9 cellular contexts compared by ENCODE assay signal in genomic region chr3:126472277-126473006, GRCh38. TPM values are rescaled to one million over a fixed set of nuclear protein-coding genes. Genes with fewer than 3 reads are reported as not detected.
DNase-seq lines count a peak whose midpoint lies in the region; ATAC-seq and TF ChIP-seq lines count a peak whose summit lies in the region.
"Had no signal": no experiment of that assay in that cellular context is flagged by ENCODE, and none has a peak within 500 bp of the region (broad histone marks: within the 10 kb centered on the region; RNA-seq: fewer than 3 reads in every experiment).

No MANE protein-coding gene starts in this region.

- peak; percentile 18 for DNase-seq in DMS79 (lab: John Stamatoyannopoulos, UW)
- DNase-seq in LNCaP clone FGC (ENCODE audit: low read depth), result peak; percentile 86
- DNase-seq in SKM-1 treated with dmso at 0.1 percent for 144 hours (lab: John Stamatoyannopoulos, UW; ENCODE audit: unreplicated experiment), result peak; percentile 99
- DNase-seq in mucosa of gallbladder (ENCODE audit: low spot score), result peak; percentile 45
- DNase-seq in ureter (ENCODE audit: low spot score), result peak; percentile 85

- TF ChIP-seq CTCF in LNCaP clone FGC (IDR thresholded peaks at IDR 0.05; ENCODE audit: control insufficient read depth, extremely low read depth, insufficient read depth), result peak; percentile 29; the same call in 1 of the 2 replicates

- ATAC-seq in esophagus mucosa, result peak; percentile 61
- no peak for ATAC-seq in activated CD4-positive, CD25-positive, alpha-beta regulatory T cell treated with anti-CD3 and anti-CD28 coated beads, Interleukin-2, amount 50 U/mL, for 24 hours
- ATAC-seq in GM21381 (IDR thresholded peaks at IDR 0.05; ENCODE audit: unreplicated experiment), result no peak

- peak overlapping the region; percentile 36 for H3K4me3 ChIP-seq in LNCaP clone FGC (ENCODE audit: low read depth, low read length)

RNA-seq across cellular contexts. Expression of gene ZXDC, which starts 3.2 kb away (rescaled TPM):
- 19.1 TPM for total RNA-seq in esophagus mucosa
- 34.6 TPM for total RNA-seq in mucosa of gallbladder
- total RNA-seq in ureter, result 56.5 TPM

RNA-seq across cellular contexts. Expression of gene UROC1, which starts 45.1 kb away (rescaled TPM):
- total RNA-seq in esophagus mucosa (not detected), mucosa of gallbladder (0.14 TPM), ureter (not detected)
- total RNA-seq: T-helper 1 cell treated with Interleukin-12 subunit alpha and Interleukin-12 subunit beta and Interleukin-4 antibody, amounts not matched to agents 30 ng/mL and 1 ng/mL, for 36 hours had no signal

RNA-seq across cellular contexts. Expression of gene CHST13, which starts 51.5 kb away (rescaled TPM):
- not detected for total RNA-seq in esophagus mucosa
- 0.29 TPM for total RNA-seq in mucosa of gallbladder
- not detected for total RNA-seq in ureter
- total RNA-seq: T-helper 1 cell treated with Interleukin-12 subunit alpha and Interleukin-12 subunit beta and Interleukin-4 antibody, amounts not matched to agents 30 ng/mL and 1 ng/mL, for 36 hours had no signal

Comparison
In these comparisons a context has a peak if more than half of its experiments do, and no peak if none do; other contexts are left out.
1. DNase-seq: peak in every context shown above with its lines; median percentile 99 in SKM-1 treated with dmso at 0.1 percent for 144 hours; 86 in LNCaP clone FGC; 85 in ureter; 45 in mucosa of gallbladder; 18 in DMS79.